In the genomic region with DNA sequence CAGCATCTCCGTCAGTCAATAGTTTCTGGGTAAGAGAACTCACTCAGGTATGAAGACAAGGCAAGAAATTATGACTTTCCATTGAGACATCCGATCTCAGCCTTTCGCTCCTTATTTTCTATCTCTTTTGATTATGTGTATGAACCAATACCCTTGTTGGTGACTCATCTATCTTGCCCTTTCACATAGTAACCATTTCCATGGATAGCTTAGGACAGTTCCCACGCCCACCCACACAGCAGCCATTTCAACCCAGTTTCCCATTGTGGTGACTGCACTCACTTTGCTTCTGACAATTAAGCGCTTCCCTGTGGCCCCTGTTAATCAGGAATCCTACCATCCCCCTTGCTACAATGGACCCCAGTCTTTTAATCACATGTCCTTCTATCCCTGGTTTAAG, we compare ENCODE assay signal across 22 cellular contexts.
"Had no signal": no experiment of that assay in that cellular context is flagged by ENCODE, and none has a peak within 500 bp of the region (broad histone marks: within the 10 kb centered on the region; RNA-seq: fewer than 3 reads in every experiment).

No MANE protein-coding gene starts in this region.

- H3K36me3 ChIP-seq: left ventricle myocardium inferior, transverse colon had no signal

- H3K27ac ChIP-seq: left ventricle myocardium inferior, testis, transverse colon had no signal

- FAIRE-seq: endometrium, frontal cortex, islet of Langerhans, urothelium cell line had no signal

- ATAC-seq: activated CD8-positive, alpha-beta T cell treated with anti-CD3 and anti-CD28 coated beads for 36 hours; activated naive CD8-positive, alpha-beta T cell treated with anti-CD3 and anti-CD28 coated beads, Interleukin-2, amount 50 U/mL, for 24 hours; natural killer cell treated with Interleukin-12 subunit alpha and Interleukin-12 subunit beta and Interleukin-15 and Interleukin-18, amount 100 ng/mL, for 72 hours; right cardiac atrium had no signal

- H3K4me3 ChIP-seq: left ventricle myocardium inferior, lung, testis, transverse colon had no signal

- H3K9me3 ChIP-seq: left ventricle myocardium inferior, testis, transverse colon had no signal

- DNase-seq: activated B cell treated with CpG ODN at 0.5 μM for 24 hours; activated CD4-positive, alpha-beta T cell treated with anti-CD3 and anti-CD28 coated beads, Interleukin-2, amount 50 U/mL, for 1 hour; activated CD8-positive, alpha-beta T cell treated with anti-CD3 and anti-CD28 coated beads for 36 hours; activated naive CD8-positive, alpha-beta T cell treated with anti-CD3 and anti-CD28 coated beads, Interleukin-2, amount 50 U/mL, for 24 hours; activated T-cell treated with anti-CD3 and anti-CD28 coated beads, Interleukin-2, amount 50 U/mL, for 48 hours; anterior cingulate cortex; central memory CD4-positive, alpha-beta T cell; effector CD8-positive, alpha-beta T cell; left ventricle myocardium inferior; mesendoderm; right cardiac atrium; stimulated activated CD4-positive, alpha-beta T cell treated with anti-CD3 and anti-CD28 coated beads, Interleukin-2, amount 100 ng/mL, for 48 hours; stimulated activated naive CD4-positive, alpha-beta T cell treated with Interleukin-2 at 50 U/mL for 16 hours; T-helper 1 cell; testis; transverse colon had no signal

- H3K27me3 ChIP-seq: testis, transverse colon had no signal

- H3K4me1 ChIP-seq: testis had no signal
